In genomic region chr6:34953084-34954025, GRCh38 we compare ENCODE assay signal across 10 cellular contexts.
A peak's percentile ranks its signal among the peaks of the same experiment; 100 is the strongest.
DNase-seq lines count a peak whose midpoint lies in the region; ATAC-seq lines count a peak whose summit lies in the region.
"Had no signal": no experiment of that assay in that cellular context is flagged by ENCODE, and none has a peak within 500 bp of the region (broad histone marks: within the 10 kb centered on the region; RNA-seq: fewer than 3 reads in every experiment).

No MANE protein-coding gene starts in this region.

- peak; percentile 26 for DNase-seq in AG08395 (ENCODE audit: low spot score)
- DNase-seq in T1000 (lab: John Stamatoyannopoulos, UW): peak; percentile 28
- DNase-seq in iris pigment epithelial cell (ENCODE audit: low read depth): peak; percentile 76
- no peak for DNase-seq in epidermal melanocyte (ENCODE audit: insufficient read length, low spot score)
- no peak for DNase-seq in HUDEP-2 (lab: John Stamatoyannopoulos, UW; ENCODE audit: unreplicated experiment in 76 of 76)
- no peak for DNase-seq in iPS-NIHi11 (ENCODE audit: low spot score)
- DNase-seq: NCI-H1048, posterior cingulate gyrus had no signal

- H3K36me3 ChIP-seq in HUES48 (ENCODE audit: control insufficient read depth, insufficient read depth, low read length): 0 out of 2 replicates have a peak, but pooled peaks cover 2% of the 10 kb centered on the region

- H3K27ac ChIP-seq in HUES48 (ENCODE audit: low read depth, low read length): peak overlapping the region; percentile 39

- H3K27me3 ChIP-seq in HUES48 (ENCODE audit: control insufficient read depth, insufficient read depth, low read length): no peaks in the 10 kb centered on the region

- no peak overlapping the region for H3K4me3 ChIP-seq in HUES48 (ENCODE audit: low read depth, low read length)

- peaks cover 8% of the 10 kb centered on the region; the same call in 1 of the 2 replicates for H3K4me1 ChIP-seq in HUES48 (ENCODE audit: control insufficient read depth, insufficient read depth, low read length)

- H3K9me3 ChIP-seq in HUES48 (ENCODE audit: control insufficient read depth, insufficient read depth, low read length): no peaks in the 10 kb centered on the region

- no peak for ATAC-seq in GM21717 (IDR thresholded peaks at IDR 0.05; ENCODE audit: unreplicated experiment)

- H3K9ac ChIP-seq in HUES48 (ENCODE audit: low read depth, low read length): no peak overlapping the region

Comparison
In these comparisons a context has a peak if more than half of its experiments do, and no peak if none do; other contexts are left out.
1. DNase-seq: peak in AG08395 (single experiment), T1000 (single experiment) and iris pigment epithelial cell (single experiment); none in epidermal melanocyte (single experiment), HUDEP-2 (0 of 76) and iPS-NIHi11 (single experiment).